In genomic region chr5:149961186-149961685, GRCh38 we compare ENCODE assay signal across 8 cellular contexts. TPM values are rescaled to one million over a fixed set of nuclear protein-coding genes. Genes with fewer than 3 reads are reported as not detected.
DNase-seq lines count a peak whose midpoint lies in the region; ATAC-seq and TF ChIP-seq lines count a peak whose summit lies in the region.

No MANE protein-coding gene starts in this region.

- H3K9me3 ChIP-seq in spleen: no peaks in the 10 kb centered on the region

- H3K27ac ChIP-seq in spleen: peak overlapping the region; percentile 81 to 94 (median 90)

- TF ChIP-seq POLR2A in spleen (IDR thresholded peaks at IDR 0.05): no peak

- H3K4me1 ChIP-seq in spleen: peaks cover 10 to 32% (median 22%) of the 10 kb centered on the region in 6 donors

- TF ChIP-seq CTCF in WI38 (IDR thresholded peaks at IDR 0.05; ENCODE audit: low read depth, low read length): no peak
- TF ChIP-seq CTCF in spleen (IDR thresholded peaks at IDR 0.05 in 8 of 11, conservative IDR thresholded peaks at IDR 0.05 in 3 of 11): no peak

- WGBS in spleen, 5 donors: 15 to 19% (median 17%) methylated on average over 23 of the region's 23 CpGs

- H3K4me3 ChIP-seq in WI38 (ENCODE audit: low read depth, low read length) (peak overlapping the region; percentile 78), iPS-11a (ENCODE audit: low read depth, low read length) (peak overlapping the region; percentile 68), spleen (peak overlapping the region; percentile 79 to 95 (median 88))

- DNase-seq in NCI-H1417 (lab: John Stamatoyannopoulos, UW) (peak in 2 of 3 experiments; percentile 10 to 66), NCI-H1417 treated with DMSO at 0.1 percent for 48 hours (lab: John Stamatoyannopoulos, UW) (no peak), spleen (no peak), posterior cingulate gyrus (no peak), NCI-H2227 (lab: John Stamatoyannopoulos, UW; ENCODE audit: unreplicated experiment) (no peak)

- no peaks in the 10 kb centered on the region for H3K27me3 ChIP-seq in spleen (replicated peaks in 1 of 7)

- H3K36me3 ChIP-seq in spleen: no peaks in the 10 kb centered on the region

- intact Hi-C loops in spleen (cut with DNase I; ENCODE audit: low total_unique reads) (no loop called here), posterior cingulate gyrus (cut with DNase I) (loop anchor here (5.0 kb wide), 2 partner anchors 41 to 109 kb away; partner anchors contain the start of genes HMGXB3 and TIGD6)

- no peak for ATAC-seq in GM18867 (IDR thresholded peaks at IDR 0.05; ENCODE audit: unreplicated experiment)

RNA-seq across cellular contexts. Expression of gene SLC26A2, which starts 0.7 kb away (rescaled TPM):
- 10 to 100 TPM in 5 of 7 donors, 1 to 10 TPM in 2; 8.5 to 14.8 (median 10.6) TPM for total RNA-seq in spleen
- polyA plus RNA-seq in spleen: 1 to 10 TPM; 1.9 to 2.4 (median 2.0) TPM

RNA-seq across cellular contexts. Expression of gene PDE6A, which starts 16.6 kb away (rescaled TPM):
- total RNA-seq in spleen: not detected
- not detected for polyA plus RNA-seq in spleen

RNA-seq across cellular contexts. Expression of gene TIGD6, which starts 39.2 kb away (rescaled TPM):
- total RNA-seq in spleen: 1 to 10 TPM; 2.4 to 5.8 (median 3.7) TPM
- 1 to 10 TPM; 2.5 to 3.5 (median 2.6) TPM for polyA plus RNA-seq in spleen

RNA-seq across cellular contexts. Expression of gene HMGXB3, which starts 39.3 kb away (rescaled TPM):
- total RNA-seq in spleen: 10 to 100 TPM; 28.0 to 51.7 (median 43.2) TPM
- 10 to 100 TPM; 14.3 to 16.1 (median 15.7) TPM for polyA plus RNA-seq in spleen

Comparison
In these comparisons a context has a peak if more than half of its experiments do, and no peak if none do; other contexts are left out.
1. DNase-seq: peak in NCI-H1417 (2 of 3); none in NCI-H1417 treated with DMSO at 0.1 percent for 48 hours (single experiment), spleen (single experiment), posterior cingulate gyrus (0 of 10) and NCI-H2227 (single experiment).
2. Peak in every context shown above with its lines, with median percentiles within 50 percentile points of each other: H3K4me3 ChIP-seq.